23 cellular contexts compared by ENCODE assay signal in the genomic region with DNA sequence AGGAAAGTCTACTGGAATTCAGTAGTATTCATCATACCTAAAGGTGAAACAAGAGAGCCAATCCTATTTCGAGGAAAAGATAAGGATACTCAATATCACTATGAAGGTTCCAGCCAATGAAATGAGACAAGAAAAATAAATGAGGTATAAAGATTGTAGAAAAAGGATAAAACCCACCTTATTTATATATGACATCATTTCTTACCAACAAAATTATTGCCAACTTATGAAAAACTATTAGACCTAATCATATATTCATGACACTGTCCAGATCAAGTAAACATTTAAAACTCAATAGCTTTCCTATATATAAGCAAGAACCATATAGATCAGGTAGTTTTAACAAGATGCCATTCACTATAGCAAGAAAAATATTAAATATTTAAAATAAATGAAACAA.
DNase-seq lines count a peak whose midpoint lies in the region; ATAC-seq, FAIRE-seq and TF ChIP-seq lines count a peak whose summit lies in the region.
"Had no signal": no experiment of that assay in that cellular context is flagged by ENCODE, and none has a peak within 500 bp of the region (broad histone marks: within the 10 kb centered on the region; RNA-seq: fewer than 3 reads in every experiment).

No MANE protein-coding gene starts in this region.

- H3K27me3 ChIP-seq in HepG2 (ENCODE audit: control insufficient read depth in 1 of 2, insufficient read depth in 2 of 2, low read length in 2 of 2) (peaks cover 0 to 11% of the 10 kb centered on the region in 2 experiments; a peak in 3 of 5 replicates), right lobe of liver (no peaks in the 10 kb centered on the region)
- H3K27me3 ChIP-seq: BLaER1 had no signal

- no peak overlapping the region for H2AFZ ChIP-seq in HepG2 (ENCODE audit: low read length)

- H3K4me1 ChIP-seq in HepG2 (ENCODE audit: insufficient read depth, low read length), result no peaks in the 10 kb centered on the region
- no peaks in the 10 kb centered on the region for H3K4me1 ChIP-seq in right lobe of liver
- H3K4me1 ChIP-seq: BE2C, BLaER1 had no signal

- CTCF ChIA-PET in HepG2 (lab: Yijun Ruan, JAX; ENCODE audit: low intra/inter-chr PET ratio, low total read pairs), result no interaction called here

- intact Hi-C loops in HepG2 (cut with micrococcal nuclease; ENCODE audit: unreplicated experiment), result no loop called here
- intact Hi-C loops in right lobe of liver (cut with DNase I), result no loop called here

- POLR2A ChIA-PET in HepG2 (lab: Yijun Ruan, JAX), result no interaction called here

- FAIRE-seq in HepG2 (lab: Jason Lieb, UNC) (no peak), endometrium (lab: Jason Lieb, UNC) (peak; percentile 39)
- FAIRE-seq: GM12891, GM19239 had no signal

- no peak overlapping the region for H3K9ac ChIP-seq in HepG2 (ENCODE audit: insufficient read depth, low read depth, low read length)
- H3K9ac ChIP-seq: BLaER1 had no signal

- TF ChIP-seq POLR2A in HepG2 (IDR thresholded peaks at IDR 0.05; ENCODE audit: insufficient read depth in 1 of 2, low read depth in 2 of 2, low read length in 2 of 2), result no peak
- TF ChIP-seq POLR2A in right lobe of liver (IDR thresholded peaks at IDR 0.05), result no peak

- 5% methylated on average over 1 of the region's 1 CpG for WGBS in HepG2 (ENCODE audit: low lambda C conversion rate)
- WGBS in right lobe of liver (ENCODE audit: insufficient coverage, low coverage, low lambda C conversion rate, missing lambda C conversion rate), result 86% methylated on average over 1 of the region's 1 CpG

- TF ChIP-seq EP300 in HepG2 (IDR thresholded peaks at IDR 0.05; ENCODE audit: low read depth in 2 of 2, low read length in 2 of 2) (no peak), HepG2 (CRISPR knock-in tag; IDR thresholded peaks at IDR 0.05; ENCODE audit: borderline replicate concordance) (no peak)

- H3K4me3 ChIP-seq in HepG2 (replicated peaks in 1 of 3; ENCODE audit: insufficient read depth in 1 of 3, low read depth in 2 of 3, low read length in 3 of 3) (no peak overlapping the region), right lobe of liver (no peak overlapping the region)
- H3K4me3 ChIP-seq: BLaER1 had no signal

- DNase-seq in HepG2 (ENCODE audit: low spot score) (no peak), right lobe of liver (no peak), left lobe of liver (ENCODE audit: low spot score) (no peak), G401 (ENCODE audit: low spot score) (no peak)
- DNase-seq: ACHN; BE2C; C1 segment of cervical spinal cord; CD4-positive, alpha-beta memory T cell; CD4-positive, CD25-positive, alpha-beta regulatory T cell; CD8-positive, alpha-beta memory T cell; COR-L47; DMS 273 treated with DMSO at 0.1 percent for 48 hours; DMS153; DMS53; DMS79; DND-41; EL; GF-D8 had no signal

- H3K36me3 ChIP-seq in HepG2 (replicated peaks in 1 of 2; ENCODE audit: control insufficient read depth in 1 of 2, insufficient read depth in 2 of 2, low read length in 2 of 2), result no peaks in the 10 kb centered on the region
- no peaks in the 10 kb centered on the region for H3K36me3 ChIP-seq in right lobe of liver
- H3K36me3 ChIP-seq: BE2C, BLaER1 had no signal

- TF ChIP-seq CTCF in HepG2 (CRISPR knock-in tag; IDR thresholded peaks at IDR 0.05) (no peak), right lobe of liver (IDR thresholded peaks at IDR 0.05) (no peak)

- no peak for ATAC-seq in HepG2
- ATAC-seq in right lobe of liver, result no peak
- no peak for ATAC-seq in left lobe of liver

- in situ Hi-C loops in HepG2 (cut with HindIII; ENCODE audit: extremely low pct_ligation_motif_present, low pct_unique_long_range_greater_than_20kb), result no loop called here
- in situ Hi-C loops in G401 (cut with HindIII; ENCODE audit: low sequenced_read_pairs), result no loop called here

- no peak for TF ChIP-seq RAD21 in HepG2 (CRISPR knock-in tag; IDR thresholded peaks at IDR 0.05)

- no peaks in the 10 kb centered on the region for H4K20me1 ChIP-seq in HepG2 (ENCODE audit: insufficient read depth, low read length)
- H4K20me1 ChIP-seq: BLaER1 had no signal

- no TSS peak for BruUV-seq in HepG2 (replicated peaks; lab: Mats Ljungman, UMichigan)

- H3K79me2 ChIP-seq in HepG2 (ENCODE audit: insufficient read depth, low read length), result no peaks in the 10 kb centered on the region

- no peak overlapping the region for H3K4me2 ChIP-seq in HepG2 (ENCODE audit: low read depth, low read length)
- H3K4me2 ChIP-seq: BLaER1 had no signal

- H3K27ac ChIP-seq in HepG2 (ENCODE audit: extremely low read length, insufficient read depth, low read length) (no peak overlapping the region), right lobe of liver (no peak overlapping the region)
- H3K27ac ChIP-seq: 22Rv1, BLaER1 had no signal

- no peaks in the 10 kb centered on the region for H3K9me3 ChIP-seq in HepG2 (ENCODE audit: low read length)
- H3K9me3 ChIP-seq in right lobe of liver, result no peaks in the 10 kb centered on the region
- H3K9me3 ChIP-seq: BE2C, BLaER1 had no signal

TF ChIP-seq in HepG2, 621 proteins besides CTCF, POLR2A, EP300 and RAD21:
- no peak for TF ChIP-seq HNRNPH1 (optimal IDR thresholded peaks at IDR 0.05; ENCODE audit: low read depth, low read length)
- peak; percentile 86 for TF ChIP-seq ATF7 (IDR thresholded peaks at IDR 0.05)
- no peak for TF ChIP-seq ATF7 (CRISPR knock-in tag; IDR thresholded peaks at IDR 0.05)
